19 cellular contexts compared by ENCODE assay signal in genomic region chr12:52296572-52297215, GRCh38. TPM values are rescaled to one million over a fixed set of nuclear protein-coding genes. Genes with fewer than 3 reads are reported as not detected.
DNase-seq lines count a peak whose midpoint lies in the region; ATAC-seq and TF ChIP-seq lines count a peak whose summit lies in the region.
"Had no signal": no experiment of that assay in that cellular context is flagged by ENCODE, and none has a peak within 500 bp of the region (broad histone marks: within the 10 kb centered on the region; RNA-seq: fewer than 3 reads in every experiment).

No MANE protein-coding gene starts in this region.

- H3K4me3 ChIP-seq in BE2C (ENCODE audit: low read depth, low read length) (no peak overlapping the region), coronary artery (no peak overlapping the region), spleen (no peak overlapping the region)

- TF ChIP-seq CTCF in BE2C (IDR thresholded peaks at IDR 0.05; ENCODE audit: low read depth, low read length) (no peak), coronary artery (IDR thresholded peaks at IDR 0.05) (no peak), spleen (IDR thresholded peaks at IDR 0.05 in 8 of 11, conservative IDR thresholded peaks at IDR 0.05 in 3 of 11) (no peak)

- H3K36me3 ChIP-seq in BE2C: no peaks in the 10 kb centered on the region
- no peaks in the 10 kb centered on the region for H3K36me3 ChIP-seq in spleen

- DNase-seq in BE2C (peak; percentile 2), DMS53 (lab: John Stamatoyannopoulos, UW) (peak; percentile 63), coronary artery (ENCODE audit: low spot score) (peak; percentile 40), spleen (peak; percentile 41), AML-193 (lab: John Stamatoyannopoulos, UW) (no peak)
- DNase-seq: ACHN; CD8-positive, alpha-beta T cell; GF-D8; GOT3; KG1; NCI-H1092; NCI-H146; NCI-H2081; NCI-H510A treated with DMSO at 0.1 percent for 48 hours; NCI-H82; SIG-M5 had no signal

- no peaks in the 10 kb centered on the region for H3K4me1 ChIP-seq in BE2C
- no peaks in the 10 kb centered on the region for H3K4me1 ChIP-seq in spleen

- H3K27me3 ChIP-seq in BE2C (no peaks in the 10 kb centered on the region), spleen (replicated peaks in 1 of 7) (peaks cover 0 to 24% (median 0%) of the 10 kb centered on the region in 7 donors)

- intact Hi-C loops in spleen (cut with DNase I; ENCODE audit: low total_unique reads): no loop called here

- no peak for TF ChIP-seq POLR2A in spleen (IDR thresholded peaks at IDR 0.05)

- ATAC-seq in GM18873 (IDR thresholded peaks at IDR 0.05; ENCODE audit: low FRiP score, unreplicated experiment) (no peak), HG03442 (IDR thresholded peaks at IDR 0.05; ENCODE audit: unreplicated experiment) (no peak)
- ATAC-seq: CD8-positive, alpha-beta T cell had no signal

- H3K27ac ChIP-seq in coronary artery (no peak overlapping the region), spleen (no peak overlapping the region)

- H3K9me3 ChIP-seq in BE2C (no peaks in the 10 kb centered on the region), spleen (no peaks in the 10 kb centered on the region)

- 86 to 100% (median 89%) methylated on average over 4 to 5 of the region's 5 CpGs for WGBS in spleen, 5 donors

RNA-seq across cellular contexts. Expression of gene KRT81, which starts 5.4 kb away (rescaled TPM):
- polyA plus RNA-seq in BE2C (2012; ENCODE audit: insufficient read depth, insufficient read length, low read depth): 0.90 TPM
- not detected for total RNA-seq in spleen
- under 1 TPM in 2 of 3 donors, not detected in 1; 0.05 to 0.37 TPM for polyA plus RNA-seq in spleen
- total RNA-seq: CD8-positive, alpha-beta T cell had no signal

RNA-seq across cellular contexts. Expression of gene KRT86, which starts 22.2 kb away (rescaled TPM):
- polyA plus RNA-seq in BE2C (2012; ENCODE audit: insufficient read depth, insufficient read length, low read depth): 0.57 TPM
- under 1 TPM in 2 of 7 donors, not detected in 5; 0.17 to 0.26 TPM for total RNA-seq in spleen
- polyA plus RNA-seq in spleen: under 1 TPM in 2 of 3 donors, not detected in 1; 0.08 to 0.09 TPM

RNA-seq across cellular contexts. Expression of gene KRT83, which starts 24.5 kb away (rescaled TPM):
- not detected for polyA plus RNA-seq in BE2C (2012; ENCODE audit: insufficient read depth, insufficient read length, low read depth)
- total RNA-seq in spleen: not detected
- polyA plus RNA-seq in spleen: not detected
- total RNA-seq: CD8-positive, alpha-beta T cell; Daoy had no signal

Comparison
In these comparisons a context has a peak if more than half of its experiments do, and no peak if none do; other contexts are left out.
1. DNase-seq: peak in BE2C (single experiment), DMS53 (single experiment), coronary artery (single experiment) and spleen (single experiment); none in AML-193 (0 of 2).